In genomic region chr12:113310489-113310888, GRCh38 we compare ENCODE assay signal across 12 cellular contexts. TPM values are rescaled to one million over a fixed set of nuclear protein-coding genes. Genes with fewer than 3 reads are reported as not detected.
DNase-seq lines count a peak whose midpoint lies in the region; ATAC-seq, FAIRE-seq and TF ChIP-seq lines count a peak whose summit lies in the region.
"Had no signal": no experiment of that assay in that cellular context is flagged by ENCODE, and none has a peak within 500 bp of the region (broad histone marks: within the 10 kb centered on the region; RNA-seq: fewer than 3 reads in every experiment).

No MANE protein-coding gene starts in this region.

- H3K4me1 Mint-ChIP-seq in CD4-positive, alpha-beta memory T cell = peaks cover 0 to 2% (median 0%) of the 10 kb centered on the region in 4 donors
- H3K4me1 Mint-ChIP-seq in endodermal cell = no peaks in the 10 kb centered on the region
- no peaks in the 10 kb centered on the region for H3K4me1 Mint-ChIP-seq in CD14-positive monocyte

- FAIRE-seq in GM12891 (lab: Jason Lieb, UNC) = no peak
- FAIRE-seq: frontal cortex, G401.6 had no signal

- POLR2A ChIA-PET in CD4-positive, alpha-beta memory T cell (lab: Charles Lee; ENCODE audit: partially characterized antibody) = interaction anchor here (1.7 kb wide), 1 partner anchor 21 kb away, joined by 5 read pairs; no protein-coding TSS in a partner anchor

- H3K36me3 Mint-ChIP-seq in CD4-positive, alpha-beta memory T cell = peaks cover 45 to 68% of the 10 kb centered on the region in 2 donors
- H3K36me3 Mint-ChIP-seq in endodermal cell (ENCODE audit: low read depth) = peaks cover 6% of the 10 kb centered on the region
- peaks cover 80 to 97% of the 10 kb centered on the region in 2 donors for H3K36me3 Mint-ChIP-seq in CD14-positive monocyte

- CTCF ChIA-PET in CD4-positive, alpha-beta memory T cell (lab: Charles Lee; ENCODE audit: partially characterized antibody) = interaction anchor here (0.7 to 3.3 kb wide), 6 partner anchors 9 to 115 kb away, joined by 3 to 13 read pairs (median 4); partner anchors contain the start of gene SLC8B1

- peak; percentile 18 for TF ChIP-seq CTCF in GM06990 (IDR thresholded peaks at IDR 0.05; ENCODE audit: insufficient read depth, low read length, poor library complexity, severe bottlenecking)
- TF ChIP-seq CTCF in endodermal cell (conservative IDR thresholded peaks at IDR 0.05) = peak; percentile 39
- no peak for TF ChIP-seq CTCF in CD14-positive monocyte (IDR thresholded peaks at IDR 0.05)

- no peak overlapping the region for H3K4me3 Mint-ChIP-seq in CD4-positive, alpha-beta memory T cell
- H3K4me3 Mint-ChIP-seq in endodermal cell = no peak overlapping the region
- H3K4me3 Mint-ChIP-seq in CD14-positive monocyte = no peak overlapping the region

- no peak overlapping the region for H3K9ac ChIP-seq in endodermal cell (ENCODE audit: extremely low read depth, low read length, poor library complexity, severe bottlenecking)

- H3K27me3 ChIP-seq in CD4-positive, alpha-beta memory T cell (ENCODE audit: insufficient read depth, low read length) = no peaks in the 10 kb centered on the region
- no peaks in the 10 kb centered on the region for H3K27me3 ChIP-seq in GM06990 (replicated peaks; ENCODE audit: control insufficient read depth, insufficient read depth, low read length)
- H3K27me3 ChIP-seq in endodermal cell (ENCODE audit: control insufficient read depth, insufficient read depth, low read length, poor library complexity, severe bottlenecking) = no peaks in the 10 kb centered on the region

- no peaks in the 10 kb centered on the region for H3K9me3 Mint-ChIP-seq in CD4-positive, alpha-beta memory T cell
- H3K9me3 Mint-ChIP-seq in endodermal cell (peaks cover 3% of the 10 kb centered on the region), CD14-positive monocyte (peaks cover 0 to 2% (median 0%) of the 10 kb centered on the region in 7 donors)

- peaks cover 47% of the 10 kb centered on the region for H3K36me3 ChIP-seq in CD4-positive, alpha-beta memory T cell (ENCODE audit: insufficient read depth, low read length)
- H3K36me3 ChIP-seq in GM06990 (ENCODE audit: control insufficient read depth, insufficient read depth, low read length) = no peaks in the 10 kb centered on the region
- peaks cover 5% of the 10 kb centered on the region for H3K36me3 ChIP-seq in endodermal cell (ENCODE audit: control insufficient read depth, insufficient read depth, low read length)

- TF ChIP-seq POLR2A in GM12891 (IDR thresholded peaks at IDR 0.05; ENCODE audit: low read depth, low read length) = no peak

- no peak for DNase-seq in CD4-positive, alpha-beta memory T cell
- DNase-seq in GM06990 (ENCODE audit: extremely low read depth, insufficient read length) (no peak), NCI-H69 (lab: John Stamatoyannopoulos, UW) (peak; percentile 55), endodermal cell (peak; percentile 79), COR-L47 (lab: John Stamatoyannopoulos, UW) (no peak), CD14-positive monocyte (ENCODE audit: low spot score) (no peak), GM12891 (ENCODE audit: insufficient read length, low spot score) (no peak)
- DNase-seq: activated CD4-positive, alpha-beta T cell treated with anti-CD3 and anti-CD28 coated beads, Interleukin-2, amount 50 U/mL, for 48 hours had no signal

- intact Hi-C loops in CD4-positive, alpha-beta memory T cell (cut with micrococcal nuclease) = loop anchor here (5.0 kb wide), 1 partner anchor 263 kb away; no protein-coding TSS in a partner anchor
- intact Hi-C loops in CD14-positive monocyte (cut with micrococcal nuclease) = loop anchor here (5.0 kb wide), 1 partner anchor 117 kb away; no protein-coding TSS in a partner anchor

- WGBS in endodermal cell (ENCODE audit: insufficient coverage in 1 of 2, insufficient read length in 1 of 2), 2 experiments = 91 to 100% methylated on average over 1 of the region's 1 CpG

- no peaks in the 10 kb centered on the region for H3K9me3 ChIP-seq in CD4-positive, alpha-beta memory T cell (ENCODE audit: control insufficient read depth in 1 of 2, low read length in 2 of 2)
- H3K9me3 ChIP-seq in endodermal cell (ENCODE audit: control insufficient read depth, low read length) = no peaks in the 10 kb centered on the region

- peak overlapping the region in 4 of 7 donors; percentile 27 to 67 (median 54) for H3K27ac Mint-ChIP-seq in CD4-positive, alpha-beta memory T cell
- H3K27ac Mint-ChIP-seq in endodermal cell (no peak overlapping the region), CD14-positive monocyte (peak overlapping the region in 1 of 7 donors; percentile 25)

- ATAC-seq in HG02763 (IDR thresholded peaks at IDR 0.05; ENCODE audit: unreplicated experiment) = no peak

- H3K27ac ChIP-seq in CD4-positive, alpha-beta memory T cell (ENCODE audit: low read depth, low read length) = no peak overlapping the region
- no peak overlapping the region for H3K27ac ChIP-seq in endodermal cell (ENCODE audit: low read depth, low read length)

- H3K4me1 ChIP-seq in CD4-positive, alpha-beta memory T cell (ENCODE audit: insufficient read depth, low read length) = no peaks in the 10 kb centered on the region
- H3K4me1 ChIP-seq in endodermal cell (ENCODE audit: control insufficient read depth, insufficient read depth, low read length) = no peaks in the 10 kb centered on the region

- no peak overlapping the region for H3K4me3 ChIP-seq in CD4-positive, alpha-beta memory T cell (ENCODE audit: low read length in 2 of 2)
- H3K4me3 ChIP-seq in GM06990 (replicated peaks; ENCODE audit: low read depth, low read length) (no peak overlapping the region), endodermal cell (ENCODE audit: low read length) (no peak overlapping the region)
- H3K4me3 ChIP-seq: smooth muscle cell had no signal

- H3K27me3 Mint-ChIP-seq in CD4-positive, alpha-beta memory T cell = no peaks in the 10 kb centered on the region
- no peaks in the 10 kb centered on the region for H3K27me3 Mint-ChIP-seq in endodermal cell (ENCODE audit: insufficient read depth)
- H3K27me3 Mint-ChIP-seq in CD14-positive monocyte (ENCODE audit: low read depth in 3 of 3) = peaks cover 0 to 2% (median 2%) of the 10 kb centered on the region in 3 donors

TF ChIP-seq in GM12891, 5 proteins besides CTCF, POLR2A, EP300 and RAD21:
- TF ChIP-seq PAX5 (IDR thresholded peaks at IDR 0.05; ENCODE audit: insufficient read depth, low read length, severe bottlenecking) (no peak), SPI1 (IDR thresholded peaks at IDR 0.05; ENCODE audit: low read depth, low read length) (no peak), TAF1 (IDR thresholded peaks at IDR 0.05; ENCODE audit: low read depth, low read length) (no peak), POU2F2 (IDR thresholded peaks at IDR 0.05; ENCODE audit: low read depth, low read length) (no peak), POLR2AphosphoS5 (IDR thresholded peaks at IDR 0.05; ENCODE audit: low read depth, low read length) (no peak)

RNA-seq across cellular contexts. Expression of gene SLC8B1, which starts 24.4 kb away (rescaled TPM):
- 10 to 100 TPM; 91.2 to 93.5 TPM for total RNA-seq in CD4-positive, alpha-beta memory T cell
- polyA plus RNA-seq in CD4-positive, alpha-beta memory T cell = 10 to 100 TPM; 33.9 to 51.7 TPM
- total RNA-seq in endodermal cell = 1 to 10 TPM; 6.9 to 9.1 TPM
- 8.2 TPM for polyA plus RNA-seq in endodermal cell (2013, experiment 1 of 2)
- polyA plus RNA-seq in endodermal cell (2013, experiment 2 of 2) = 8.4 TPM
- 10 to 100 TPM; 21.6 to 32.4 TPM for polyA plus RNA-seq in CD14-positive monocyte
- 2.4 TPM for polyA plus RNA-seq in GM12891 (2012; ENCODE audit: low read depth, missing spikeins)

RNA-seq across cellular contexts. Expression of gene PLBD2, which starts 47.9 kb away (rescaled TPM):
- 10 to 100 TPM; 15.6 to 18.4 TPM for total RNA-seq in CD4-positive, alpha-beta memory T cell
- polyA plus RNA-seq in CD4-positive, alpha-beta memory T cell = 10 to 100 TPM in 1 of 2 donors, 1 to 10 TPM in 1; 2.2 to 10.7 TPM
- 10 to 100 TPM; 19.6 to 27.6 TPM for total RNA-seq in endodermal cell
- 25.2 TPM for polyA plus RNA-seq in endodermal cell (2013, experiment 1 of 2)
- polyA plus RNA-seq in endodermal cell (2013, experiment 2 of 2) = 24.0 TPM
- polyA plus RNA-seq in CD14-positive monocyte = 10 to 100 TPM in 1 of 2 donors, 1 to 10 TPM in 1; 8.8 to 12.4 TPM
- 6.1 TPM for polyA plus RNA-seq in GM12891 (2012; ENCODE audit: low read depth, missing spikeins)

Comparison
In these comparisons a context has a peak if more than half of its experiments do, and no peak if none do; other contexts are left out.
1. DNase-seq: peak in NCI-H69 (single experiment) and endodermal cell (single experiment); none in CD4-positive, alpha-beta memory T cell (0 of 5), GM06990 (single experiment), COR-L47 (single experiment), CD14-positive monocyte (single experiment) and GM12891 (single experiment).
2. RNA of gene SLC8B1, which starts 24.4 kb away (total RNA-seq): 91.2 to 93.5 TPM in CD4-positive, alpha-beta memory T cell; 6.9 to 9.1 TPM in endodermal cell; every median in the first group is over 4 times any median in the second.